Comparison of ENCODE assay signal across 12 cellular contexts in the genomic region with DNA sequence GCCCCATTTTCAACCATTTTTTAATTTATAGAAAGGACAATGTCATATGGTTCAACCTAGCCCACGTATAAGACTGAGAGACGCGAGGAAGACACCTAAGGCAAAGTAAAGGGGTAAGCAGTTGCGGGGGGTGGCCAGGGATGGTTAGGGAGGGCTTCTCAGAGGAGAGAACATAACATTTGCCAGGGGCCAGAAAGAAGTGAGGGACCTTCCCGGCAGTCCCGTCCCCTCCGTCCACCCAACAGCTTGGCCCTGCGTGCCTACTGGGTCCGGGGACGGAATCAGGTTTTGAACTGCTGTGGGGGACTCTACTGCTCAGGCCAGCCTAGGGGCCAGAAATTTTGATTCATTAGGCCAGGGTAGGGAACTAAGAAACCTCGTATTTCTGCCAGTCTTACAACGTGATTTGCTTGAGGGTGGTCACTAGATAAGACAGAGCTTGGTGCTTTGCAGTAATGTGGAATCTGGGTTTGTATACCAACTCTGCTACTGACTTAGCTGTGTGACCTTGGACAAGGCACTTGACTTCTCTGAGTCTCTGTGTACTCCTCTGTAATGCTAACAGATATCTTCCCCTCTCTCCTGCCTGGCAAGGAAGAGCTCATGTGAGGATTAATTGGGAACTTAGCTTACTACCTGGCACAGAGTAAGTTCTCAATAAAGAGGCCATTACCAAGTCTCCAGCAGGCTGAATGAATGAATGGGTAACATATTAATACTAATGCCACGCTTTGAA. TPM values are rescaled to one million over a fixed set of nuclear protein-coding genes. Genes with fewer than 3 reads are reported as not detected.
DNase-seq lines count a peak whose midpoint lies in the region; ATAC-seq, FAIRE-seq and TF ChIP-seq lines count a peak whose summit lies in the region.
"Had no signal": no experiment of that assay in that cellular context is flagged by ENCODE, and none has a peak within 500 bp of the region (broad histone marks: within the 10 kb centered on the region; RNA-seq: fewer than 3 reads in every experiment).

No MANE protein-coding gene starts in this region.

- TF ChIP-seq EP300 in A549 (IDR thresholded peaks at IDR 0.05) (no peak), neural cell (conservative IDR thresholded peaks at IDR 0.05; ENCODE audit: poor library complexity, severe bottlenecking) (no peak)

- DNase-seq in A549 (ENCODE audit: low read depth in 1 of 2, low spot score in 1 of 2) (no peak), endodermal cell (no peak), GM19240 (ENCODE audit: insufficient read length, low spot score) (no peak), NCI-H2227 treated with DMSO at 0.1 percent for 48 hours (lab: John Stamatoyannopoulos, UW) (no peak), NCI-H2227 (lab: John Stamatoyannopoulos, UW; ENCODE audit: unreplicated experiment) (no peak)
- DNase-seq: posterior cingulate gyrus had no signal

- POLR2A ChIA-PET in A549 (lab: Yijun Ruan, JAX) = no interaction called here

- H3K4me2 ChIP-seq in A549 (peak overlapping the region; percentile 94), neural cell (ENCODE audit: low read length) (no peak overlapping the region)

- H4K20me1 ChIP-seq in neural cell (ENCODE audit: insufficient read depth) = no peaks in the 10 kb centered on the region

- H3K79me2 ChIP-seq in neural cell (replicated peaks; ENCODE audit: insufficient read depth, low read length) = no peaks in the 10 kb centered on the region

- peak overlapping the region; percentile 57 for H3K4me3 Mint-ChIP-seq in endodermal cell

- TF ChIP-seq CTCF in A549 (IDR thresholded peaks at IDR 0.05) = no peak
- no peak for TF ChIP-seq CTCF in endodermal cell (conservative IDR thresholded peaks at IDR 0.05)
- no peak for TF ChIP-seq CTCF in neural cell (IDR thresholded peaks at IDR 0.05; ENCODE audit: poor library complexity, severe bottlenecking)

- TF ChIP-seq RAD21 in A549 (conservative IDR thresholded peaks at IDR 0.05 in 1 of 2, IDR thresholded peaks at IDR 0.05 in 1 of 2) (no peak), neural cell (conservative IDR thresholded peaks at IDR 0.05) (no peak)

- ATAC-seq in A549 (no peak), HG02840 (IDR thresholded peaks at IDR 0.05; ENCODE audit: low FRiP score, unreplicated experiment) (no peak)

- H3K27me3 ChIP-seq in HUES48 (ENCODE audit: control insufficient read depth, insufficient read depth, low read length) = peaks cover 68% of the 10 kb centered on the region
- H3K27me3 ChIP-seq in endodermal cell (ENCODE audit: control insufficient read depth, insufficient read depth, low read length, poor library complexity, severe bottlenecking) = peaks cover 51% of the 10 kb centered on the region
- peaks cover 50% of the 10 kb centered on the region for H3K27me3 ChIP-seq in neural cell (ENCODE audit: insufficient read depth, low read depth, low read length)

- H2AFZ ChIP-seq in neural cell (ENCODE audit: low read depth, low read length) = no peak overlapping the region

- no peak for TF ChIP-seq POLR2A in A549 (IDR thresholded peaks at IDR 0.05; ENCODE audit: low read length)

- H3K36me3 ChIP-seq in HUES48 (ENCODE audit: control insufficient read depth, insufficient read depth, low read length) (no peaks in the 10 kb centered on the region), endodermal cell (ENCODE audit: control insufficient read depth, insufficient read depth, low read length) (no peaks in the 10 kb centered on the region), neural cell (ENCODE audit: insufficient read depth, low read length) (no peaks in the 10 kb centered on the region)
- H3K36me3 ChIP-seq: SJSA1 had no signal

- peaks cover 63% of the 10 kb centered on the region for H3K27me3 Mint-ChIP-seq in endodermal cell (ENCODE audit: insufficient read depth)

- CTCF ChIA-PET in A549 (lab: Yijun Ruan, JAX) = interaction anchor here (1.2 kb wide), 1 partner anchor 291 kb away, joined by 3 read pairs; no protein-coding TSS in a partner anchor

- 77% methylated on average over 13 of the region's 13 CpGs for WGBS in A549 (ENCODE audit: missing lambda C conversion rate)
- 80 to 81% methylated on average over 10 to 13 of the region's 13 CpGs for WGBS in endodermal cell (ENCODE audit: insufficient coverage in 1 of 2, insufficient read length in 1 of 2), 2 experiments

- H3K27ac ChIP-seq in A549 = no peak overlapping the region
- H3K27ac ChIP-seq in HUES48 (ENCODE audit: low read depth, low read length) = no peak overlapping the region
- no peak overlapping the region for H3K27ac ChIP-seq in endodermal cell (ENCODE audit: low read depth, low read length)
- H3K27ac ChIP-seq in neural cell (ENCODE audit: low read length) = no peak overlapping the region
- H3K27ac ChIP-seq: C4-2B, SJSA1 had no signal

- H3K4me3 ChIP-seq in A549 (peak overlapping the region; percentile 48; the same call in 2 of the 3 replicates), HUES48 (ENCODE audit: low read depth, low read length) (peak overlapping the region; percentile 70), endodermal cell (ENCODE audit: low read length) (peak overlapping the region; percentile 77), neural cell (ENCODE audit: low read length) (peak overlapping the region; percentile 63)

- no peak overlapping the region for H3K27ac Mint-ChIP-seq in endodermal cell

- H3K9me3 Mint-ChIP-seq in endodermal cell = no peaks in the 10 kb centered on the region

- H3K4me1 ChIP-seq in A549 (peaks cover 9% of the 10 kb centered on the region; the same call in 2 of the 3 replicates), HUES48 (ENCODE audit: control insufficient read depth, insufficient read depth, low read length) (peaks cover 5% of the 10 kb centered on the region; the same call in 1 of the 2 replicates), endodermal cell (ENCODE audit: control insufficient read depth, insufficient read depth, low read length) (no peaks in the 10 kb centered on the region)

- H3K9me3 ChIP-seq in A549 (no peaks in the 10 kb centered on the region), HUES48 (ENCODE audit: control insufficient read depth, insufficient read depth, low read length) (no peaks in the 10 kb centered on the region), endodermal cell (ENCODE audit: control insufficient read depth, low read length) (no peaks in the 10 kb centered on the region), neural cell (ENCODE audit: low read length) (no peaks in the 10 kb centered on the region)
- H3K9me3 ChIP-seq: SJSA1 had no signal

- H3K36me3 Mint-ChIP-seq in endodermal cell (ENCODE audit: low read depth) = no peaks in the 10 kb centered on the region

- H3K9me2 ChIP-seq in neural cell (ENCODE audit: insufficient read depth, low read length) = no peaks in the 10 kb centered on the region

- H3K4me1 Mint-ChIP-seq in endodermal cell = no peaks in the 10 kb centered on the region

- H3F3A ChIP-seq in neural cell (ENCODE audit: insufficient read depth, low read length, poor library complexity, severe bottlenecking) = no peaks in the 10 kb centered on the region

- FAIRE-seq in A549 (lab: Jason Lieb, UNC) = no peak

- H3K9ac ChIP-seq in HUES48 (ENCODE audit: low read depth, low read length) = no peak overlapping the region
- H3K9ac ChIP-seq in endodermal cell (ENCODE audit: extremely low read depth, low read length, poor library complexity, severe bottlenecking) = no peak overlapping the region
- no peak overlapping the region for H3K9ac ChIP-seq in neural cell (ENCODE audit: low read length)

TF ChIP-seq in A549, 52 proteins besides CTCF, POLR2A, EP300 and RAD21:
- TF ChIP-seq RNF2 (IDR thresholded peaks at IDR 0.05; ENCODE audit: borderline replicate concordance, low read depth) (peak; percentile 6; the same call in 1 of the 2 replicates), EHF (CRISPR knock-in tag; IDR thresholded peaks at IDR 0.05) (no peak)

TF ChIP-seq in neural cell, 6 proteins besides CTCF, POLR2A, EP300 and RAD21 (continues in another document):
- TF ChIP-seq SMC3 (conservative IDR thresholded peaks at IDR 0.05; ENCODE audit: poor library complexity) (no peak), MXI1 (conservative IDR thresholded peaks at IDR 0.05; ENCODE audit: poor library complexity, severe bottlenecking) (no peak), TAF1 (IDR thresholded peaks at IDR 0.05; ENCODE audit: low read depth) (no peak), EZH2 (IDR thresholded peaks at IDR 0.05; ENCODE audit: borderline replicate concordance, insufficient read depth, low read length, poor library complexity, severe bottlenecking) (no peak), POLR2AphosphoS5 (IDR thresholded peaks at IDR 0.05) (no peak)

RNA-seq across cellular contexts. Expression of a gene that starts 0.7 kb away (rescaled TPM):
- polyA plus RNA-seq in A549 (2011; rRNA removed) (0.03 TPM in 1 of 2 replicates, not detected in the other), A549 (2017; fragmentation: RNase III; extraction: RNeasy Plus Mini Kit Qiagen cat#74134 plus additional on column Dnase treatment) (not detected in 3 replicates), neural cell (not detected in 2 replicates)
- polyA plus RNA-seq in A549 (2012; cell fraction: cytosol; rRNA removed) = not detected in 2 replicates
- not detected in 2 replicates for polyA plus RNA-seq in A549 (2012; cell fraction: nucleus; rRNA removed)
- polyA minus RNA-seq in A549 (2011; rRNA and poly(A)+ RNA removed) = 0.08 and 1.7 TPM in 2 replicates
- total RNA-seq in endodermal cell = 1 to 10 TPM in 1 of 2 donors, under 1 TPM in 1; 0.29 to 1.5 TPM
- 0.18 TPM for polyA plus RNA-seq in endodermal cell (2013, experiment 1 of 2)
- polyA plus RNA-seq in endodermal cell (2013, experiment 2 of 2) = 0.46 TPM
- polyA minus RNA-seq in neural cell = not detected in 2 replicates
- total RNA-seq: HT1080 had no signal

RNA-seq across cellular contexts. Expression of a gene that starts 44.8 kb away (rescaled TPM):
- 21.3 and 25.0 TPM in 2 replicates for polyA plus RNA-seq in A549 (2011; rRNA removed)
- polyA plus RNA-seq in A549 (2012; cell fraction: cytosol; rRNA removed) = 5.2 and 5.9 TPM in 2 replicates
- 3.7 and 7.5 TPM in 2 replicates for polyA plus RNA-seq in A549 (2012; cell fraction: nucleus; rRNA removed)
- 10.8 to 12.6 TPM (median 12.0 TPM) in 3 replicates for polyA plus RNA-seq in A549 (2017; fragmentation: RNase III; extraction: RNeasy Plus Mini Kit Qiagen cat#74134 plus additional on column Dnase treatment)
- 5.8 and 10.0 TPM in 2 replicates for polyA minus RNA-seq in A549 (2011; rRNA and poly(A)+ RNA removed)
- 10 to 100 TPM; 12.1 to 19.8 TPM for total RNA-seq in endodermal cell
- 29.6 TPM for polyA plus RNA-seq in endodermal cell (2013, experiment 1 of 2)
- polyA plus RNA-seq in endodermal cell (2013, experiment 2 of 2) = 29.9 TPM
- 26.8 and 27.6 TPM in 2 replicates for polyA plus RNA-seq in neural cell
- polyA minus RNA-seq in neural cell = 27.3 and 44.0 TPM in 2 replicates
